25 cellular contexts compared by ENCODE assay signal in genomic region chr2:15654727-15655073, GRCh38.
"Had no signal": no experiment of that assay in that cellular context is flagged by ENCODE, and none has a peak within 500 bp of the region (broad histone marks: within the 10 kb centered on the region; RNA-seq: fewer than 3 reads in every experiment).

No MANE protein-coding gene starts in this region.

- DNase-seq: stimulated activated CD4-positive, alpha-beta T cell treated with anti-CD3 and anti-CD28 coated beads, Interleukin-2, amount 100 ng/mL, for 48 hours; stimulated activated CD4-positive, alpha-beta T cell treated with anti-CD3 and anti-CD28 coated beads, Interleukin-4, amount 100 ng/mL, for 1 hour; stimulated activated CD4-positive, alpha-beta T cell treated with anti-CD3 and anti-CD28 coated beads, Interleukin-4, amount 100 ng/mL, for 24 hours; stimulated activated CD4-positive, alpha-beta T cell treated with anti-CD3 and anti-CD28 coated beads, Interleukin-4, amount 100 ng/mL, for 4 hours; stimulated activated CD8-positive, alpha-beta memory T cell treated with anti-CD3 and anti-CD28 coated beads, Interleukin-4, amount 100 ng/mL, for 48 hours; stimulated activated naive B cell treated with anti-CD40 and anti-IgM and Interleukin-4, amounts not matched to agents 10 μg/mL and 1 μg/mL and 100 μg/mL, for 72 hours; stimulated activated naive CD4-positive, alpha-beta T cell; stimulated activated naive CD4-positive, alpha-beta T cell treated with Interleukin-2 at 50 U/mL for 16 hours; stimulated activated naive CD8-positive, alpha-beta T cell treated with anti-CD3 and anti-CD28 coated beads, Interleukin-15, amount 100 ng/mL, for 72 hours; stimulated activated naive CD8-positive, alpha-beta T cell treated with anti-CD3 and anti-CD28 coated beads, Interleukin-15, Interleukin-2, amounts not matched to agents 100 U/mL and 50 U/mL, for 24 hours; stomach; substantia nigra; testis; thyroid gland; tibial artery; transverse colon; upper lobe of left lung; upper lobe of right lung; uterus had no signal

- H3K4me3 ChIP-seq: stomach, suprapubic skin, testis, thoracic aorta, thyroid gland, tibial artery, tibial nerve, transverse colon, upper lobe of left lung, upper lobe of right lung, uterus, vagina had no signal

- FAIRE-seq: urothelium cell line had no signal

- H3K27ac ChIP-seq: stomach, suprapubic skin, testis, thoracic aorta, thyroid gland, tibial artery, tibial nerve, transverse colon, upper lobe of left lung, upper lobe of right lung, uterus, vagina had no signal

- H3K27me3 ChIP-seq: stomach, suprapubic skin, testis, thyroid gland, tibial nerve, transverse colon, upper lobe of left lung, upper lobe of right lung, uterus, vagina had no signal

- H3K36me3 ChIP-seq: stomach, suprapubic skin, thoracic aorta, thyroid gland, tibial artery, tibial nerve, transverse colon, upper lobe of left lung, upper lobe of right lung, uterus, vagina had no signal

- H3K4me1 ChIP-seq: stomach, suprapubic skin, testis, thyroid gland, tibial artery, tibial nerve, transverse colon, upper lobe of left lung, upper lobe of right lung, uterus, vagina had no signal

- H3K9me3 ChIP-seq: stomach, suprapubic skin, testis, thoracic aorta, thyroid gland, tibial artery, tibial nerve, transverse colon, upper lobe of left lung, upper lobe of right lung, uterus, vagina had no signal

- ATAC-seq: stimulated activated memory B cell treated with anti-CD40 and anti-IgM and Interleukin-4, amounts not matched to agents 10 μg/mL and 1 μg/mL and 100 μg/mL, for 72 hours; stimulated activated naive B cell treated with anti-CD40 and anti-IgM and Interleukin-4, amounts not matched to agents 10 μg/mL and 1 μg/mL and 100 μg/mL, for 72 hours; stimulated activated naive CD8-positive, alpha-beta T cell treated with anti-CD3 and anti-CD28 coated beads, Interleukin-15, amount 100 ng/mL, for 72 hours; stimulated activated naive CD8-positive, alpha-beta T cell treated with anti-CD3 and anti-CD28 coated beads, Interleukin-15, Interleukin-2, amounts not matched to agents 100 U/mL and 50 U/mL, for 24 hours; upper lobe of right lung had no signal
